In genomic region chr10:62284221-62284620, GRCh38 we compare ENCODE assay signal across 17 cellular contexts. TPM values are rescaled to one million over a fixed set of nuclear protein-coding genes. Genes with fewer than 3 reads are reported as not detected.
A peak's percentile ranks its signal among the peaks of the same experiment; 100 is the strongest.
DNase-seq lines count a peak whose midpoint lies in the region; FAIRE-seq and TF ChIP-seq lines count a peak whose summit lies in the region.
"Had no signal": no experiment of that assay in that cellular context is flagged by ENCODE, and none has a peak within 500 bp of the region (broad histone marks: within the 10 kb centered on the region; RNA-seq: fewer than 3 reads in every experiment).

No MANE protein-coding gene starts in this region.

- no peak overlapping the region for H3K27ac Mint-ChIP-seq in neural progenitor cell
- H3K27ac Mint-ChIP-seq: CD14-positive monocyte; CD8-positive, alpha-beta T cell; IgD-negative memory B cell had no signal

- H2AFZ ChIP-seq in neural progenitor cell (replicated peaks), result peak overlapping the region; percentile 37

- no peak overlapping the region for H3K27ac ChIP-seq in neural progenitor cell
- H3K27ac ChIP-seq: 22Rv1 had no signal

- H3K4me1 ChIP-seq in neural progenitor cell, result no peaks in the 10 kb centered on the region

- no peaks in the 10 kb centered on the region for H3K9me3 ChIP-seq in neural progenitor cell (ENCODE audit: low read depth)

- H3K27me3 ChIP-seq in neural progenitor cell, result no peaks in the 10 kb centered on the region

- no peak overlapping the region for H3K4me2 ChIP-seq in neural progenitor cell

- H3K4me3 Mint-ChIP-seq in neural progenitor cell, result no peak overlapping the region
- H3K4me3 Mint-ChIP-seq: CD14-positive monocyte; CD8-positive, alpha-beta T cell; IgD-negative memory B cell had no signal

- H3K27me3 Mint-ChIP-seq in neural progenitor cell (ENCODE audit: insufficient read depth, low read depth), result no peaks in the 10 kb centered on the region

- no peak for TF ChIP-seq CTCF in neural progenitor cell (IDR thresholded peaks at IDR 0.05)

- H3K9me3 Mint-ChIP-seq in neural progenitor cell, result no peaks in the 10 kb centered on the region
- H3K9me3 Mint-ChIP-seq: CD8-positive, alpha-beta T cell had no signal

- no peaks in the 10 kb centered on the region for H3K4me1 Mint-ChIP-seq in neural progenitor cell
- H3K4me1 Mint-ChIP-seq: CD14-positive monocyte, IgD-negative memory B cell had no signal

- no peaks in the 10 kb centered on the region for H3K36me3 Mint-ChIP-seq in neural progenitor cell
- H3K36me3 Mint-ChIP-seq: CD14-positive monocyte; CD8-positive, alpha-beta T cell; IgD-negative memory B cell had no signal

- H3K36me3 ChIP-seq in neural progenitor cell, result no peaks in the 10 kb centered on the region

- no peaks in the 10 kb centered on the region for H3F3A ChIP-seq in neural progenitor cell (ENCODE audit: low read depth)

- H3K9ac ChIP-seq in neural progenitor cell, result no peak overlapping the region

- H4K20me1 ChIP-seq in neural progenitor cell (ENCODE audit: low read depth), result no peaks in the 10 kb centered on the region

- FAIRE-seq in HTR-8/SVneo (lab: Jason Lieb, UNC), result no peak
- FAIRE-seq: D721Med, GM12878, GM18507 had no signal

- no peak overlapping the region for H3K4me3 ChIP-seq in neural progenitor cell
- H3K4me3 ChIP-seq: GM12878 had no signal

- no peaks in the 10 kb centered on the region for H3K79me2 ChIP-seq in neural progenitor cell (ENCODE audit: low read depth)

- DNase-seq in DMS53 (lab: John Stamatoyannopoulos, UW) (peak; percentile 10), DMS53 treated with DMSO at 0.1 percent for 48 hours (lab: John Stamatoyannopoulos, UW; ENCODE audit: unreplicated experiment) (no peak), kidney tubule cell (ENCODE audit: low spot score) (peak; percentile 33), neural progenitor cell (ENCODE audit: low spot score) (no peak), HTR-8/SVneo (ENCODE audit: insufficient read length, low spot score) (no peak), cortex of kidney (lab: John Stamatoyannopoulos, UW) (no peak), occipital lobe (lab: John Stamatoyannopoulos, UW) (no peak), hippocampal formation (lab: John Stamatoyannopoulos, UW) (no peak)
- DNase-seq: CD8-positive, alpha-beta T cell; COR-L47; DMS153 had no signal

RNA-seq across cellular contexts. Expression of gene RTKN2, which starts 15.6 kb away (rescaled TPM):
- total RNA-seq in neural progenitor cell (ENCODE audit: low replicate concordance), result 39.1 and 65.9 TPM in 2 replicates
- 7.5 TPM for total RNA-seq in occipital lobe

Comparison
In these comparisons a context has a peak if more than half of its experiments do, and no peak if none do; other contexts are left out.
1. DNase-seq: peak in DMS53 (single experiment) and kidney tubule cell (single experiment); none in DMS53 treated with DMSO at 0.1 percent for 48 hours (single experiment), neural progenitor cell (single experiment), HTR-8/SVneo (single experiment), cortex of kidney (single experiment), occipital lobe (single experiment) and hippocampal formation (0 of 2).